Comparison of ENCODE assay signal across 9 cellular contexts in the genomic region with DNA sequence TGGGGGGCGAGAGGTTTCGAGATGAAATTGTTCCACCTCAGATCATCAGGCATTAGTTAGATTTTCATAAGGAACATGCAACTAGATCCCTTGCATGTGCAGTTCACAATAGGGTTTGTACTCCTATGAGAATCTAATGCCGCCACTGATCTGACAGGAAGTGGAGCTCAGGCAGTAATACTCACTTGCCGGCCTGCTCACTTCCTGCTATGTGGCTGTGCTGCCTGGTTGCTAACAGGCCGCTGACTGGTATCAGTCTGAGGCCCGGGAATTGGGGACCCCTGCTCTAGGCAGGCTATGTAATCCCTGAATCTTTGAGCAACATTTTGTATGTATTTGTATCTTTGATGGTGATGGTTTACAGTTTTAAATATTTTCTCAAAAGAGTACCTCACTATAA. TPM values are rescaled to one million over a fixed set of nuclear protein-coding genes. Genes with fewer than 3 reads are reported as not detected.
A peak's percentile ranks its signal among the peaks of the same experiment; 100 is the strongest.
DNase-seq lines count a peak whose midpoint lies in the region; ATAC-seq and TF ChIP-seq lines count a peak whose summit lies in the region.
"Had no signal": no experiment of that assay in that cellular context is flagged by ENCODE, and none has a peak within 500 bp of the region (broad histone marks: within the 10 kb centered on the region; RNA-seq: fewer than 3 reads in every experiment).

No MANE protein-coding gene starts in this region.

- H3K4me1 Mint-ChIP-seq in T-helper 1 cell treated with Interleukin-12 subunit alpha and Interleukin-12 subunit beta and Interleukin-4 antibody, amounts not matched to agents 30 μg/mL and 1 μg/mL, for 36 hours (ENCODE audit: low read depth): peaks cover 25% of the 10 kb centered on the region
- H3K4me1 Mint-ChIP-seq in activated T-cell treated with anti-CD3 and anti-CD28 coated beads, Interleukin-2, amount 50 U/mL, for 4 hours (ENCODE audit: low read depth): peaks cover 36% of the 10 kb centered on the region
- peaks cover 49 to 58% of the 10 kb centered on the region in 2 donors for H3K4me1 Mint-ChIP-seq in immature natural killer cell

- ATAC-seq in activated T-cell treated with anti-CD3 and anti-CD28 coated beads, Interleukin-2, amount 50 U/mL, for 4 hours: peak; percentile 76 to 77
- ATAC-seq in esophagus mucosa (no peak), GM21576 (IDR thresholded peaks at IDR 0.05; ENCODE audit: unreplicated experiment) (no peak)
- ATAC-seq: HCT116 had no signal

- no peaks in the 10 kb centered on the region for H3K27me3 ChIP-seq in vagina

- no peak overlapping the region for H3K27ac ChIP-seq in vagina
- H3K27ac ChIP-seq: RWPE1 had no signal

- H3K4me3 ChIP-seq in vagina: no peak overlapping the region

- TF ChIP-seq POLR2A in vagina (IDR thresholded peaks at IDR 0.05): no peak

- no peak for TF ChIP-seq CTCF in vagina (IDR thresholded peaks at IDR 0.05)

- intact Hi-C loops in vagina (cut with DNase I): no loop called here

- H3K4me3 Mint-ChIP-seq in T-helper 1 cell treated with Interleukin-12 subunit alpha and Interleukin-12 subunit beta and Interleukin-4 antibody, amounts not matched to agents 30 μg/mL and 1 μg/mL, for 36 hours: no peak overlapping the region
- no peak overlapping the region for H3K4me3 Mint-ChIP-seq in activated T-cell treated with anti-CD3 and anti-CD28 coated beads, Interleukin-2, amount 50 U/mL, for 4 hours
- H3K4me3 Mint-ChIP-seq in immature natural killer cell: peak overlapping the region; percentile 31 to 91 (median 64)

- peaks cover 42% of the 10 kb centered on the region for H3K36me3 Mint-ChIP-seq in T-helper 1 cell treated with Interleukin-12 subunit alpha and Interleukin-12 subunit beta and Interleukin-4 antibody, amounts not matched to agents 30 μg/mL and 1 μg/mL, for 36 hours (ENCODE audit: low read depth)
- peaks cover 49% of the 10 kb centered on the region for H3K36me3 Mint-ChIP-seq in activated T-cell treated with anti-CD3 and anti-CD28 coated beads, Interleukin-2, amount 50 U/mL, for 4 hours (ENCODE audit: insufficient read depth)
- H3K36me3 Mint-ChIP-seq in immature natural killer cell: peaks cover 17 to 36% (median 22%) of the 10 kb centered on the region in 3 donors

- no peaks in the 10 kb centered on the region for H3K9me3 ChIP-seq in vagina

- DNase-seq in activated T-cell treated with anti-CD3 and anti-CD28 coated beads, Interleukin-2, amount 50 U/mL, for 4 hours: peak; percentile 41
- DNase-seq in immature natural killer cell: peak; percentile 51 to 64 (median 63)
- DNase-seq in stimulated activated CD8-positive, alpha-beta memory T cell treated with anti-CD3 and anti-CD28 coated beads, Interleukin-7, amount 100 ng/mL, for 4 hours (ENCODE audit: low read depth in 2 of 2): peak; percentile 6 to 29
- no peak for DNase-seq in vagina (ENCODE audit: extremely low spot score in 2 of 2)

- no peaks in the 10 kb centered on the region for H3K9me3 Mint-ChIP-seq in T-helper 1 cell treated with Interleukin-12 subunit alpha and Interleukin-12 subunit beta and Interleukin-4 antibody, amounts not matched to agents 30 μg/mL and 1 μg/mL, for 36 hours
- no peaks in the 10 kb centered on the region for H3K9me3 Mint-ChIP-seq in activated T-cell treated with anti-CD3 and anti-CD28 coated beads, Interleukin-2, amount 50 U/mL, for 4 hours
- H3K9me3 Mint-ChIP-seq in immature natural killer cell: peaks cover 0 to 2% (median 0%) of the 10 kb centered on the region in 6 donors

- peak overlapping the region; percentile 80 for H3K27ac Mint-ChIP-seq in T-helper 1 cell treated with Interleukin-12 subunit alpha and Interleukin-12 subunit beta and Interleukin-4 antibody, amounts not matched to agents 30 μg/mL and 1 μg/mL, for 36 hours
- H3K27ac Mint-ChIP-seq in immature natural killer cell: peak overlapping the region; percentile 97 to 99 (median 98)

- H3K36me3 ChIP-seq in vagina: peaks cover 0 to 68% of the 10 kb centered on the region in 2 donors

- H3K4me1 ChIP-seq in vagina: no peaks in the 10 kb centered on the region

- no peaks in the 10 kb centered on the region for H3K27me3 Mint-ChIP-seq in T-helper 1 cell treated with Interleukin-12 subunit alpha and Interleukin-12 subunit beta and Interleukin-4 antibody, amounts not matched to agents 30 μg/mL and 1 μg/mL, for 36 hours (ENCODE audit: low read depth)
- H3K27me3 Mint-ChIP-seq in activated T-cell treated with anti-CD3 and anti-CD28 coated beads, Interleukin-2, amount 50 U/mL, for 4 hours (ENCODE audit: low read depth): no peaks in the 10 kb centered on the region
- H3K27me3 Mint-ChIP-seq in immature natural killer cell (ENCODE audit: low read depth in 3 of 3): peaks cover 0 to 20% (median 2%) of the 10 kb centered on the region in 3 donors

RNA-seq across cellular contexts. Expression of a gene that starts 32.5 kb away (rescaled TPM):
- total RNA-seq in activated T-cell treated with anti-CD3 and anti-CD28 coated beads, Interleukin-2, amount 50 U/mL, for 4 hours: 1 to 10 TPM; 6.8 to 8.3 (median 7.0) TPM
- 10 to 100 TPM; 27.7 to 39.2 (median 37.0) TPM for polyA plus RNA-seq in immature natural killer cell
- total RNA-seq in esophagus mucosa (3.5 TPM), vagina (7.4 TPM)

RNA-seq across cellular contexts. Expression of a gene that starts 57.5 kb away (rescaled TPM):
- total RNA-seq in activated T-cell treated with anti-CD3 and anti-CD28 coated beads, Interleukin-2, amount 50 U/mL, for 4 hours: under 1 TPM; 0.16 to 0.43 (median 0.22) TPM
- polyA plus RNA-seq in immature natural killer cell: 1 to 10 TPM in 1 of 3 donors, under 1 TPM in 1, not detected in 1; 0.71 to 2.3 TPM
- total RNA-seq in esophagus mucosa (1.8 TPM), vagina (2.0 TPM)

Comparison
In these comparisons a context has a peak if more than half of its experiments do, and no peak if none do; other contexts are left out.
1. H3K4me3 Mint-ChIP-seq: peak in immature natural killer cell (5 of 5); none in T-helper 1 cell treated with Interleukin-12 subunit alpha and Interleukin-12 subunit beta and Interleukin-4 antibody, amounts not matched to agents 30 μg/mL and 1 μg/mL, for 36 hours (single experiment) and activated T-cell treated with anti-CD3 and anti-CD28 coated beads, Interleukin-2, amount 50 U/mL, for 4 hours (single experiment).
2. ATAC-seq: peak in activated T-cell treated with anti-CD3 and anti-CD28 coated beads, Interleukin-2, amount 50 U/mL, for 4 hours (2 of 2); none in esophagus mucosa (single experiment) and GM21576 (single experiment).
3. DNase-seq: peak in activated T-cell treated with anti-CD3 and anti-CD28 coated beads, Interleukin-2, amount 50 U/mL, for 4 hours (single experiment), immature natural killer cell (3 of 3) and stimulated activated CD8-positive, alpha-beta memory T cell treated with anti-CD3 and anti-CD28 coated beads, Interleukin-7, amount 100 ng/mL, for 4 hours (2 of 2); none in vagina (0 of 2).